Comparison of ENCODE assay signal across 1 cellular context in the genomic region with DNA sequence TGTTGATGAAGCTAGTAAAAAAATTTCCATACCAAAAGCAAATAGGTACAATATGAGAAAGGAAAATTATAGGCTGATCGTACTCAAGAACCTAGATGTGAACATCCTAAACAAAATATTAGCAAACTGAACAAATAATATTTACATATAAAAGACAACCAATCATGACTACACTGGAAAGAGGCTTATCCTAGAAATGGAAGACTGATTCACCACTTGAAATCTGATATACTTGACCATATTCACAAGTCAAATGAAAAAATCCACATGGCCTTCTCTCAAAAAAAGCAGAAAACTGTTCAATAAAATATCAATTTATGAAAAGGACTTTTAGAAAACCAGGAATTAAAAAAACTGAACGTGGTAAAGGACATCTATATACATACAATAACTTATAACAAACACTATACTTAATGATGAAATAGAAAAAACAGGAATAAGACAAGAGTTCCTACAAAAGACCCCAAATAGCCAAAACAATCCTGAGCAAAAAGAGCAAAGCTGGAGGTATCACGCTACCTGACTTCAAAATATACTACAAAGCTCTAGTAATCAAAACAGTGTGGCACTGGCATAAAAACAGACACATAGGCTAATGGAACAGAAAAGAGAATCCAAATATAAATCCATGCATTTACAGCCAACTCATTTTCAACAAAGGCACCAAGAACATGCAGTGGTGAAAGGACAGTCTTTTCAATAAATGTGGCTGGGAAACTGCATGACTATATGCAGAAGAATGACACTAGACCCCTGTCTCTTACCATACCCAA.
TF ChIP-seq lines count a peak whose summit lies in the region.

No MANE protein-coding gene starts in this region.

TF ChIP-seq in HEK293, 187 proteins besides CTCF, POLR2A, EP300 and RAD21 (continued from another document):
- TF ChIP-seq, protein P1, sequence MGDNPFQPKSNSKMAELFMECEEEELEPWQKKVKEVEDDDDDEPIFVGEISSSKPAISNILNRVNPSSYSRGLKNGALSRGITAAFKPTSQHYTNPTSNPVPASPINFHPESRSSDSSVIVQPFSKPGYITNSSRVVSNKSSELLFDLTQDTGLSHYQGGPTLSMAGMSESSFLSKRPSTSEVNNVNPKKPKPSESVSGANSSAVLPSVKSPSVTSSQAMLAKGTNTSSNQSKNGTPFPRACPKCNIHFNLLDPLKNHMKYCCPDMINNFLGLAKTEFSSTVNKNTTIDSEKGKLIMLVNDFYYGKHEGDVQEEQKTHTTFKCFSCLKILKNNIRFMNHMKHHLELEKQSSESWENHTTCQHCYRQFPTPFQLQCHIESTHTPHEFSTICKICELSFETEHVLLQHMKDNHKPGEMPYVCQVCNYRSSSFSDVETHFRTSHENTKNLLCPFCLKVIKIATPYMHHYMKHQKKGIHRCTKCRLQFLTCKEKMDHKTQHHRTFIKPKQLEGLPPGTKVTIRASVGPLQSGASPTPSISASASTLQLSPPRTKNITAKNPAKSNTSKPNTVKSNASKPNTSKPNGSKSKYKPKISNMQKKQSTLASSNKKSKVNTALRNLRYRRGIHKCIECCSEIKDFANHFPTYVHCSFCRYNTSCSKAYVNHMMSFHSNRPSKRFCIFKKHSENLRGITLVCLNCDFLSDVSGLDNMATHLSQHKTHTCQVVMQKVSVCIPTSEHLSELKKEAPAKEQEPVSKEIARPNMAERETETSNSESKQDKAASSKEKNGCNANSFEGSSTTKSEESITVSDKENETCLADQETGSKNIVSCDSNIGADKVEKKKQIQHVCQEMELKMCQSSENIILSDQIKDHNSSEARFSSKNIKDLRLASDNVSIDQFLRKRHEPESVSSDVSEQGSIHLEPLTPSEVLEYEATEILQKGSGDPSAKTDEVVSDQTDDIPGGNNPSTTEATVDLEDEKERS (tag by site-specific recombination; IDR thresholded peaks at IDR 0.05): peak; percentile 94
- TF ChIP-seq, protein P2, sequence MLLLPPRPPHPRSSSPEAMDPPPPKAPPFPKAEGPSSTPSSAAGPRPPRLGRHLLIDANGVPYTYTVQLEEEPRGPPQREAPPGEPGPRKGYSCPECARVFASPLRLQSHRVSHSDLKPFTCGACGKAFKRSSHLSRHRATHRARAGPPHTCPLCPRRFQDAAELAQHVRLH (tag by site-specific recombination; IDR thresholded peaks at IDR 0.05): peak; percentile 69; the same call in 1 of the 2 replicates
- peak; percentile 86 for TF ChIP-seq SETDB1 (IDR thresholded peaks at IDR 0.05; ENCODE audit: insufficient read length, low read length)
- TF ChIP-seq ZBTB17 (tag by site-specific recombination; IDR thresholded peaks at IDR 0.05): no peak
- no peak for TF ChIP-seq ZNF354C (tag by site-specific recombination; IDR thresholded peaks at IDR 0.05; ENCODE audit: borderline replicate concordance, low read depth)
- TF ChIP-seq ZNF404 (tag by site-specific recombination; IDR thresholded peaks at IDR 0.05): no peak
